3 cellular contexts compared by ENCODE assay signal in the genomic region with DNA sequence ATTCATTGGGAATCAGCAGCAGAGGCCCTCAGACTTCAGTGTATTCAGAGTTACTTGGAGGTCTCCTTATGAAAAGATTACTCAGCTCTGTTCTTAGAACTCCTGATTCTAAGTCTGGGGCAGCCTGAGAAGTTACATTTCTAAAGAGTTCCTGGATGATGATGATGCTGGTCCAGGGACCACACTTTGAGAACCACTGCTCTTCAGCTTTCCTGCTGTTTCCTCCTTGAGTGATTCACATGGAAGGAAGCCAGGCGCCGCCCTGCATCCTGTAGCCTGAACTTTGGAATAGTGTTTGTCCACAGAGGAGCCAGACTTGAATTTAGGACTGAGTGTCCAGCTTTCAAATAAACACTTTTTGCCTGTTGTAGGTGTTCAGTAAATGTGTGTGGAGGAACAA.
A peak's percentile ranks its signal among the peaks of the same experiment; 100 is the strongest.
TF ChIP-seq lines count a peak whose summit lies in the region.

No MANE protein-coding gene starts in this region.

TF ChIP-seq in SK-N-SH, 30 proteins besides CTCF, POLR2A, EP300 and RAD21:
- TF ChIP-seq, protein P1, sequence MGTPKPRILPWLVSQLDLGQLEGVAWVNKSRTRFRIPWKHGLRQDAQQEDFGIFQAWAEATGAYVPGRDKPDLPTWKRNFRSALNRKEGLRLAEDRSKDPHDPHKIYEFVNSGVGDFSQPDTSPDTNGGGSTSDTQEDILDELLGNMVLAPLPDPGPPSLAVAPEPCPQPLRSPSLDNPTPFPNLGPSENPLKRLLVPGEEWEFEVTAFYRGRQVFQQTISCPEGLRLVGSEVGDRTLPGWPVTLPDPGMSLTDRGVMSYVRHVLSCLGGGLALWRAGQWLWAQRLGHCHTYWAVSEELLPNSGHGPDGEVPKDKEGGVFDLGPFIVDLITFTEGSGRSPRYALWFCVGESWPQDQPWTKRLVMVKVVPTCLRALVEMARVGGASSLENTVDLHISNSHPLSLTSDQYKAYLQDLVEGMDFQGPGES (IDR thresholded peaks at IDR 0.05; ENCODE audit: low read depth, low read length), result no peak
- 0 out of 2 replicates have a peak, but pooled peaks have one; percentile 17 for TF ChIP-seq NFIC (IDR thresholded peaks at IDR 0.05; ENCODE audit: borderline replicate concordance)

TF ChIP-seq in SK-N-SH treated with all-trans-retinoic acid at 6 μM for 48 hours, 23 proteins besides CTCF, POLR2A, EP300 and RAD21 (continued from another document):
- TF ChIP-seq TOX (CRISPR knock-in tag; IDR thresholded peaks at IDR 0.05; ENCODE audit: borderline replicate concordance) (no peak), OSR1 (CRISPR knock-in tag; IDR thresholded peaks at IDR 0.05) (no peak), GLIS3 (CRISPR knock-in tag; IDR thresholded peaks at IDR 0.05) (no peak), ZFP3 (CRISPR knock-in tag; IDR thresholded peaks at IDR 0.05) (no peak), CSDC2 (CRISPR knock-in tag; IDR thresholded peaks at IDR 0.05) (no peak), ZNF70 (CRISPR knock-in tag; IDR thresholded peaks at IDR 0.05) (no peak), ESRRG (CRISPR knock-in tag; IDR thresholded peaks at IDR 0.05) (no peak), RARB (CRISPR knock-in tag; IDR thresholded peaks at IDR 0.05) (no peak), BACH2 (CRISPR knock-in tag; IDR thresholded peaks at IDR 0.05; ENCODE audit: borderline replicate concordance) (no peak), ZC3H10 (CRISPR knock-in tag; IDR thresholded peaks at IDR 0.05) (no peak), ARNTL (CRISPR knock-in tag; IDR thresholded peaks at IDR 0.05; ENCODE audit: borderline replicate concordance, low read depth) (no peak)
- TF ChIP-seq, protein P2, sequence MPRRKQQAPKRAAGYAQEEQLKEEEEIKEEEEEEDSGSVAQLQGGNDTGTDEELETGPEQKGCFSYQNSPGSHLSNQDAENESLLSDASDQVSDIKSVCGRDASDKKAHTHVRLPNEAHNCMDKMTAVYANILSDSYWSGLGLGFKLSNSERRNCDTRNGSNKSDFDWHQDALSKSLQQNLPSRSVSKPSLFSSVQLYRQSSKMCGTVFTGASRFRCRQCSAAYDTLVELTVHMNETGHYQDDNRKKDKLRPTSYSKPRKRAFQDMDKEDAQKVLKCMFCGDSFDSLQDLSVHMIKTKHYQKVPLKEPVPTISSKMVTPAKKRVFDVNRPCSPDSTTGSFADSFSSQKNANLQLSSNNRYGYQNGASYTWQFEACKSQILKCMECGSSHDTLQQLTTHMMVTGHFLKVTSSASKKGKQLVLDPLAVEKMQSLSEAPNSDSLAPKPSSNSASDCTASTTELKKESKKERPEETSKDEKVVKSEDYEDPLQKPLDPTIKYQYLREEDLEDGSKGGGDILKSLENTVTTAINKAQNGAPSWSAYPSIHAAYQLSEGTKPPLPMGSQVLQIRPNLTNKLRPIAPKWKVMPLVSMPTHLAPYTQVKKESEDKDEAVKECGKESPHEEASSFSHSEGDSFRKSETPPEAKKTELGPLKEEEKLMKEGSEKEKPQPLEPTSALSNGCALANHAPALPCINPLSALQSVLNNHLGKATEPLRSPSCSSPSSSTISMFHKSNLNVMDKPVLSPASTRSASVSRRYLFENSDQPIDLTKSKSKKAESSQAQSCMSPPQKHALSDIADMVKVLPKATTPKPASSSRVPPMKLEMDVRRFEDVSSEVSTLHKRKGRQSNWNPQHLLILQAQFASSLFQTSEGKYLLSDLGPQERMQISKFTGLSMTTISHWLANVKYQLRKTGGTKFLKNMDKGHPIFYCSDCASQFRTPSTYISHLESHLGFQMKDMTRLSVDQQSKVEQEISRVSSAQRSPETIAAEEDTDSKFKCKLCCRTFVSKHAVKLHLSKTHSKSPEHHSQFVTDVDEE (CRISPR knock-in tag; IDR thresholded peaks at IDR 0.05), result no peak
- TF ChIP-seq, protein P3, sequence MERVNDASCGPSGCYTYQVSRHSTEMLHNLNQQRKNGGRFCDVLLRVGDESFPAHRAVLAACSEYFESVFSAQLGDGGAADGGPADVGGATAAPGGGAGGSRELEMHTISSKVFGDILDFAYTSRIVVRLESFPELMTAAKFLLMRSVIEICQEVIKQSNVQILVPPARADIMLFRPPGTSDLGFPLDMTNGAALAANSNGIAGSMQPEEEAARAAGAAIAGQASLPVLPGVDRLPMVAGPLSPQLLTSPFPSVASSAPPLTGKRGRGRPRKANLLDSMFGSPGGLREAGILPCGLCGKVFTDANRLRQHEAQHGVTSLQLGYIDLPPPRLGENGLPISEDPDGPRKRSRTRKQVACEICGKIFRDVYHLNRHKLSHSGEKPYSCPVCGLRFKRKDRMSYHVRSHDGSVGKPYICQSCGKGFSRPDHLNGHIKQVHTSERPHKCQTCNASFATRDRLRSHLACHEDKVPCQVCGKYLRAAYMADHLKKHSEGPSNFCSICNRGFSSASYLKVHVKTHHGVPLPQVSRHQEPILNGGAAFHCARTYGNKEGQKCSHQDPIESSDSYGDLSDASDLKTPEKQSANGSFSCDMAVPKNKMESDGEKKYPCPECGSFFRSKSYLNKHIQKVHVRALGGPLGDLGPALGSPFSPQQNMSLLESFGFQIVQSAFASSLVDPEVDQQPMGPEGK (CRISPR knock-in tag; IDR thresholded peaks at IDR 0.05; ENCODE audit: borderline replicate concordance), result no peak

TF ChIP-seq in liver, 16 proteins besides CTCF, POLR2A, EP300 and RAD21:
- TF ChIP-seq, protein P4, sequence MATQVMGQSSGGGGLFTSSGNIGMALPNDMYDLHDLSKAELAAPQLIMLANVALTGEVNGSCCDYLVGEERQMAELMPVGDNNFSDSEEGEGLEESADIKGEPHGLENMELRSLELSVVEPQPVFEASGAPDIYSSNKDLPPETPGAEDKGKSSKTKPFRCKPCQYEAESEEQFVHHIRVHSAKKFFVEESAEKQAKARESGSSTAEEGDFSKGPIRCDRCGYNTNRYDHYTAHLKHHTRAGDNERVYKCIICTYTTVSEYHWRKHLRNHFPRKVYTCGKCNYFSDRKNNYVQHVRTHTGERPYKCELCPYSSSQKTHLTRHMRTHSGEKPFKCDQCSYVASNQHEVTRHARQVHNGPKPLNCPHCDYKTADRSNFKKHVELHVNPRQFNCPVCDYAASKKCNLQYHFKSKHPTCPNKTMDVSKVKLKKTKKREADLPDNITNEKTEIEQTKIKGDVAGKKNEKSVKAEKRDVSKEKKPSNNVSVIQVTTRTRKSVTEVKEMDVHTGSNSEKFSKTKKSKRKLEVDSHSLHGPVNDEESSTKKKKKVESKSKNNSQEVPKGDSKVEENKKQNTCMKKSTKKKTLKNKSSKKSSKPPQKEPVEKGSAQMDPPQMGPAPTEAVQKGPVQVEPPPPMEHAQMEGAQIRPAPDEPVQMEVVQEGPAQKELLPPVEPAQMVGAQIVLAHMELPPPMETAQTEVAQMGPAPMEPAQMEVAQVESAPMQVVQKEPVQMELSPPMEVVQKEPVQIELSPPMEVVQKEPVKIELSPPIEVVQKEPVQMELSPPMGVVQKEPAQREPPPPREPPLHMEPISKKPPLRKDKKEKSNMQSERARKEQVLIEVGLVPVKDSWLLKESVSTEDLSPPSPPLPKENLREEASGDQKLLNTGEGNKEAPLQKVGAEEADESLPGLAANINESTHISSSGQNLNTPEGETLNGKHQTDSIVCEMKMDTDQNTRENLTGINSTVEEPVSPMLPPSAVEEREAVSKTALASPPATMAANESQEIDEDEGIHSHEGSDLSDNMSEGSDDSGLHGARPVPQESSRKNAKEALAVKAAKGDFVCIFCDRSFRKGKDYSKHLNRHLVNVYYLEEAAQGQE (IDR thresholded peaks at IDR 0.05), result peak; percentile 50
- TF ChIP-seq GABPA (IDR thresholded peaks at IDR 0.05 in 1 of 2, conservative IDR thresholded peaks at IDR 0.05 in 1 of 2) (peak in 1 of 2 donors; percentile 30), EGR1 (IDR thresholded peaks at IDR 0.05; ENCODE audit: low read depth in 2 of 2) (peak in 1 of 2 donors; percentile 29), JUND (IDR thresholded peaks at IDR 0.05) (peak; percentile 70 to 76), RXRA (IDR thresholded peaks at IDR 0.05) (peak; percentile 52 to 68), SP1 (IDR thresholded peaks at IDR 0.05) (peak; percentile 81), HNF4G (IDR thresholded peaks at IDR 0.05) (peak; percentile 71), FOXA1 (IDR thresholded peaks at IDR 0.05) (peak; percentile 17), HNF4A (conservative IDR thresholded peaks at IDR 0.05) (peak; percentile 87 to 90), TAF1 (conservative IDR thresholded peaks at IDR 0.05) (no peak), YY1 (IDR thresholded peaks at IDR 0.05) (peak; percentile 54), NR2F2 (IDR thresholded peaks at IDR 0.05) (no peak), FOXA2 (IDR thresholded peaks at IDR 0.05) (peak; percentile 46)
- TF ChIP-seq, protein P5, sequence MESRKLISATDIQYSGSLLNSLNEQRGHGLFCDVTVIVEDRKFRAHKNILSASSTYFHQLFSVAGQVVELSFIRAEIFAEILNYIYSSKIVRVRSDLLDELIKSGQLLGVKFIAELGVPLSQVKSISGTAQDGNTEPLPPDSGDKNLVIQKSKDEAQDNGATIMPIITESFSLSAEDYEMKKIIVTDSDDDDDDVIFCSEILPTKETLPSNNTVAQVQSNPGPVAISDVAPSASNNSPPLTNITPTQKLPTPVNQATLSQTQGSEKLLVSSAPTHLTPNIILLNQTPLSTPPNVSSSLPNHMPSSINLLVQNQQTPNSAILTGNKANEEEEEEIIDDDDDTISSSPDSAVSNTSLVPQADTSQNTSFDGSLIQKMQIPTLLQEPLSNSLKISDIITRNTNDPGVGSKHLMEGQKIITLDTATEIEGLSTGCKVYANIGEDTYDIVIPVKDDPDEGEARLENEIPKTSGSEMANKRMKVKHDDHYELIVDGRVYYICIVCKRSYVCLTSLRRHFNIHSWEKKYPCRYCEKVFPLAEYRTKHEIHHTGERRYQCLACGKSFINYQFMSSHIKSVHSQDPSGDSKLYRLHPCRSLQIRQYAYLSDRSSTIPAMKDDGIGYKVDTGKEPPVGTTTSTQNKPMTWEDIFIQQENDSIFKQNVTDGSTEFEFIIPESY (IDR thresholded peaks at IDR 0.05), result peak; percentile 52
- TF ChIP-seq, protein P6, sequence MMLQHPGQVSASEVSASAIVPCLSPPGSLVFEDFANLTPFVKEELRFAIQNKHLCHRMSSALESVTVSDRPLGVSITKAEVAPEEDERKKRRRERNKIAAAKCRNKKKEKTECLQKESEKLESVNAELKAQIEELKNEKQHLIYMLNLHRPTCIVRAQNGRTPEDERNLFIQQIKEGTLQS (IDR thresholded peaks at IDR 0.05), result no peak
- TF ChIP-seq, protein P7, sequence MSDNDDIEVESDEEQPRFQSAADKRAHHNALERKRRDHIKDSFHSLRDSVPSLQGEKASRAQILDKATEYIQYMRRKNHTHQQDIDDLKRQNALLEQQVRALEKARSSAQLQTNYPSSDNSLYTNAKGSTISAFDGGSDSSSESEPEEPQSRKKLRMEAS (IDR thresholded peaks at IDR 0.05), result no peak
